9 cellular contexts compared by ENCODE assay signal in the genomic region with DNA sequence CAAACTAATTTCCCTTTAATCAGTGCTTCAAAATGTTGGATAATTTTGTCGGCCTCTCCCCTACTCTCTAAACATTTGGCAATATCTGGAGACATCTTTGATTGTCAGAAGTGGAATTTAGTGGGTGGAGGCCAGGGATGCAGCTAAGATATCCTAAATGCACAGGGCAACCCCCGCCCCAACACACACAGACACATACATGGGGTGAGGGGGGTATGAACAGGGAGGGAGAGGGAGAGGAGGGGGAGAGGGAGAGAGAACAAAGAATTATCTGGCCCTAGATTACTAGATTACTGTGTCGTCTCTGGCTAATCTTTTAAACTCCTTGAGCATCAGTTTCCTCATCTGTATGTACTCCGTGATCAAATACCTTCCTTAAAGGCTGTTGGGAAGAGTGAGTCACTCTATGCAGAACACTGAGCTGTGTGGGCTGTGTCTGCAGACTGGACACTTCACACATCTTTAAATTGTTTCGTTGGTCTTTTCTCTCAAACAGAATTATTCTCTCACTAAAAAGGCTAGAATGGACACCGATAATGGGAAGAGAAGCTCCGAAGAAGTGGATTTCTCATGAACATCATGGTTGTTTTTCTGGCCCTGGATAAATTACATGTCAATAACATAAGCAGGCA. TPM values are rescaled to one million over a fixed set of nuclear protein-coding genes. Genes with fewer than 3 reads are reported as not detected.
DNase-seq lines count a peak whose midpoint lies in the region; ATAC-seq and TF ChIP-seq lines count a peak whose summit lies in the region.
"Had no signal": no experiment of that assay in that cellular context is flagged by ENCODE, and none has a peak within 500 bp of the region (broad histone marks: within the 10 kb centered on the region; RNA-seq: fewer than 3 reads in every experiment).

No MANE protein-coding gene starts in this region.

- TF ChIP-seq EP300 in gastroesophageal sphincter (IDR thresholded peaks at IDR 0.05) = no peak

- H3K27me3 ChIP-seq in gastroesophageal sphincter (no peaks in the 10 kb centered on the region), testis (no peaks in the 10 kb centered on the region)

- CTCF ChIA-PET in activated CD8-positive, alpha-beta T cell treated with anti-CD3 and anti-CD28 coated beads for 36 hours (lab: Charles Lee) = interaction anchor here (1.2 kb wide), 1 partner anchor 36 kb away, joined by 3 read pairs; no protein-coding TSS in a partner anchor

- H3K27me3 Mint-ChIP-seq in activated CD8-positive, alpha-beta T cell treated with anti-CD3 and anti-CD28 coated beads for 36 hours = no peaks in the 10 kb centered on the region

- H3K4me3 ChIP-seq in gastroesophageal sphincter (peak overlapping the region in 1 of 2 donors; percentile 99), testis (peak overlapping the region in 1 of 2 donors; percentile 90)

- H3K36me3 ChIP-seq in gastroesophageal sphincter (no peaks in the 10 kb centered on the region), testis (ENCODE audit: low read depth, missing control alignments) (no peaks in the 10 kb centered on the region)

- DNase-seq in HT-29 (ENCODE audit: low spot score) (peak; percentile 3), testis (no peak)
- peak; percentile 22 for DNase-seq in activated CD8-positive, alpha-beta T cell treated with anti-CD3 and anti-CD28 coated beads for 36 hours
- DNase-seq in stimulated activated naive CD8-positive, alpha-beta T cell treated with anti-CD3 and anti-CD28 coated beads, Interleukin-15, Interleukin-2, amounts not matched to agents 100 U/mL and 50 U/mL, for 24 hours = no peak
- DNase-seq: effector CD8-positive, alpha-beta T cell had no signal

- H3K4me1 ChIP-seq in gastroesophageal sphincter (peaks cover 0 to 83% (median 18%) of the 10 kb centered on the region in 3 donors), testis (peaks cover 13% of the 10 kb centered on the region)

- H3K9me3 Mint-ChIP-seq in activated CD8-positive, alpha-beta T cell treated with anti-CD3 and anti-CD28 coated beads for 36 hours = no peaks in the 10 kb centered on the region

- no peak for TF ChIP-seq POLR2A in gastroesophageal sphincter (IDR thresholded peaks at IDR 0.05)
- TF ChIP-seq POLR2A in testis (IDR thresholded peaks at IDR 0.05) = no peak

- H3K9me3 ChIP-seq in gastroesophageal sphincter (no peaks in the 10 kb centered on the region), testis (no peaks in the 10 kb centered on the region)

- POLR2A ChIA-PET in activated CD8-positive, alpha-beta T cell treated with anti-CD3 and anti-CD28 coated beads for 36 hours (lab: Charles Lee) = interaction anchor here (1.1 to 3.0 kb wide), 2 partner anchors 9 to 52 kb away, joined by 5 to 15 read pairs; partner anchors contain the start of gene CNOT11

- ATAC-seq in activated CD8-positive, alpha-beta T cell treated with anti-CD3 and anti-CD28 coated beads for 36 hours = no peak
- ATAC-seq in gastroesophageal sphincter (no peak), HG02970 (IDR thresholded peaks at IDR 0.05; ENCODE audit: low FRiP score, unreplicated experiment) (no peak), GM21515 (IDR thresholded peaks at IDR 0.05; ENCODE audit: unreplicated experiment) (no peak), HG03039 (IDR thresholded peaks at IDR 0.05; ENCODE audit: unreplicated experiment) (no peak)
- ATAC-seq in stimulated activated naive CD8-positive, alpha-beta T cell treated with anti-CD3 and anti-CD28 coated beads, Interleukin-15, Interleukin-2, amounts not matched to agents 100 U/mL and 50 U/mL, for 24 hours = peak; percentile 41

- H3K27ac ChIP-seq in gastroesophageal sphincter (peak overlapping the region in 3 of 4 donors; percentile 86 to 91 (median 86)), testis (no peak overlapping the region)

- H3K36me3 Mint-ChIP-seq in activated CD8-positive, alpha-beta T cell treated with anti-CD3 and anti-CD28 coated beads for 36 hours (ENCODE audit: low read depth) = peaks cover 41% of the 10 kb centered on the region

- peaks cover 68% of the 10 kb centered on the region for H3K4me1 Mint-ChIP-seq in activated CD8-positive, alpha-beta T cell treated with anti-CD3 and anti-CD28 coated beads for 36 hours (ENCODE audit: low read depth)

- intact Hi-C loops in activated CD8-positive, alpha-beta T cell treated with anti-CD3 and anti-CD28 coated beads for 36 hours (cut with micrococcal nuclease) = loop anchor here (1.0 to 5.0 kb wide), 2 partner anchors 33 to 53 kb away; partner anchors contain the start of gene CNOT11
- intact Hi-C loops in testis (cut with DNase I; ENCODE audit: low total_unique reads) = no loop called here

- peak overlapping the region; percentile 95 for H3K4me3 Mint-ChIP-seq in activated CD8-positive, alpha-beta T cell treated with anti-CD3 and anti-CD28 coated beads for 36 hours

- TF ChIP-seq CTCF in activated CD8-positive, alpha-beta T cell treated with anti-CD3 and anti-CD28 coated beads for 36 hours (IDR thresholded peaks at IDR 0.05) = no peak
- TF ChIP-seq CTCF in gastroesophageal sphincter (IDR thresholded peaks at IDR 0.05) (no peak), testis (IDR thresholded peaks at IDR 0.05) (no peak)

- 40 to 42% methylated on average over 5 to 6 of the region's 7 CpGs for WGBS in gastroesophageal sphincter (ENCODE audit: low coverage in 1 of 2), 2 donors
- 52 to 64% methylated on average over 7 of the region's 7 CpGs for WGBS in testis, 2 donors

- peak overlapping the region; percentile 42 for H3K27ac Mint-ChIP-seq in activated CD8-positive, alpha-beta T cell treated with anti-CD3 and anti-CD28 coated beads for 36 hours

RNA-seq across cellular contexts. Expression of gene RNF149, which starts 2.9 kb away (rescaled TPM):
- total RNA-seq in HT-29 (2014; rRNA removed; shearing (Covaris generic)) = 51.2 and 53.8 TPM in 2 replicates
- total RNA-seq in activated CD8-positive, alpha-beta T cell treated with anti-CD3 and anti-CD28 coated beads for 36 hours = 10 to 100 TPM; 48.7 to 53.2 TPM
- total RNA-seq in gastroesophageal sphincter = 10 to 100 TPM; 29.0 to 78.6 (median 44.4) TPM
- 100 to 1,000 TPM in 1 of 2 donors, 10 to 100 TPM in 1; 95.0 to 107 TPM for total RNA-seq in testis
- polyA plus RNA-seq in testis (ENCODE audit: insufficient read depth, low read depth, low replicate concordance) = 58.0 TPM

RNA-seq across cellular contexts. Expression of gene CNOT11, which starts 52.9 kb away (rescaled TPM):
- 64.9 and 68.6 TPM in 2 replicates for total RNA-seq in HT-29 (2014; rRNA removed; shearing (Covaris generic))
- 10 to 100 TPM; 56.7 to 59.7 TPM for total RNA-seq in activated CD8-positive, alpha-beta T cell treated with anti-CD3 and anti-CD28 coated beads for 36 hours
- total RNA-seq in gastroesophageal sphincter = 10 to 100 TPM; 26.8 to 36.7 (median 27.8) TPM
- total RNA-seq in testis = 10 to 100 TPM; 43.7 to 45.7 TPM
- 81.1 TPM for polyA plus RNA-seq in testis (ENCODE audit: insufficient read depth, low read depth, low replicate concordance)

Comparison
In these comparisons a context has a peak if more than half of its experiments do, and no peak if none do; other contexts are left out.
1. DNase-seq: peak in HT-29 (single experiment) and activated CD8-positive, alpha-beta T cell treated with anti-CD3 and anti-CD28 coated beads for 36 hours (single experiment); none in stimulated activated naive CD8-positive, alpha-beta T cell treated with anti-CD3 and anti-CD28 coated beads, Interleukin-15, Interleukin-2, amounts not matched to agents 100 U/mL and 50 U/mL, for 24 hours (single experiment) and testis (single experiment).
2. H3K27ac ChIP-seq: peak in gastroesophageal sphincter (3 of 4); none in testis (0 of 2).